Comparison of ENCODE assay signal across 8 cellular contexts in the genomic region with DNA sequence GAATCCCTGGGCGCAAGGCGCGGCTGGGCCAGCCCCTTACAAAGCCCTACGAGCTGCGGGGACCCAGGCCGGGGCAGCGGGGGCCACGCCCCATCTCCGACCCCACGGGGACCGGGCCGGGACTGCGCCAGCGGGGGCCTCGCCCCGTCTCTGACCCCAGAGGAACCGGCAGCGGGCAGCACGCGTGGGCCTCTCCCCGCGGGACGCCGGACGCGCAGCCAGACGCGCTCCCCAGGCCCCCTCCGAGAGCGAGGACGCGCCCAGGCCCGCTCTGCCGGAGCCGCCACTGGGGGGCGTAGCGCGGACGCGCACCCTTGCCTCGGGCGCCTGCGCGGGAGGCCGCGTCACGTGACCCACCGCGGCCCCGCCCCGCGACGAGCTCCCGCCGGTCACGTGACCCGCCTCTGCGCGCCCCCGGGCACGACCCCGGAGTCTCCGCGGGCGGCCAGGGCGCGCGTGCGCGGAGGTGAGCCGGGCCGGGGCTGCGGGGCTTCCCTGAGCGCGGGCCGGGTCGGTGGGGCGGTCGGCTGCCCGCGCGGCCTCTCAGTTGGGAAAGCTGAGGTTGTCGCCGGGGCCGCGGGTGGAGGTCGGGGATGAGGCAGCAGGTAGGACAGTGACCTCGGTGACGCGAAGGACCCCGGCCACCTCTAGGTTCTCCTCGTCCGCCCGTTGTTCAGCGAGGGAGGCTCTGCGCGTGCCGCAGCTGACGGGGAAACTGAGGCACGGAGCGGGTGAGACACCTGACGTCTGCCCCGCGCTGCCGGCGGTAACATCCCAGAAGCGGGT. TPM values are rescaled to one million over a fixed set of nuclear protein-coding genes. Genes with fewer than 3 reads are reported as not detected.
A peak's percentile ranks its signal among the peaks of the same experiment; 100 is the strongest.
DNase-seq lines count a peak whose midpoint lies in the region; ATAC-seq and TF ChIP-seq lines count a peak whose summit lies in the region.

Gene GAA, plus strand, starts transcription at position 422 of the 786 bp plus-strand sequence. CDS start 3,006 bp downstream, outside the sequence.

- TF ChIP-seq CTCF in omental fat pad (IDR thresholded peaks at IDR 0.05): peak in 1 of 3 donors; percentile 87

- H3K4me3 ChIP-seq in SK-N-MC: peak within 1 kb of the TSS; percentile 97

- H3K9me3 Mint-ChIP-seq in activated naive CD4-positive, alpha-beta T cell treated with anti-CD3 and anti-CD28 coated beads, Interleukin-2, amount 10 ng/mL, durations not matched to agents 7 days and 5 days: no peaks in the 10 kb centered on the region

- H3K36me3 Mint-ChIP-seq in activated naive CD4-positive, alpha-beta T cell treated with anti-CD3 and anti-CD28 coated beads, Interleukin-2, amount 10 ng/mL, durations not matched to agents 7 days and 5 days: no peaks in the 10 kb centered on the region

- peak; percentile 61 for ATAC-seq in GM21825 (IDR thresholded peaks at IDR 0.05; ENCODE audit: unreplicated experiment)
- peak; percentile 94 for ATAC-seq in omental fat pad (ENCODE audit: low FRiP score)

- H3K9me3 ChIP-seq in SK-N-MC (ENCODE audit: low read depth, low read length): no peaks in the 10 kb centered on the region

- peak within 1 kb of the TSS; percentile 91 for H3K4me3 Mint-ChIP-seq in activated naive CD4-positive, alpha-beta T cell treated with anti-CD3 and anti-CD28 coated beads, Interleukin-2, amount 10 ng/mL, durations not matched to agents 7 days and 5 days

- H3K27me3 Mint-ChIP-seq in activated naive CD4-positive, alpha-beta T cell treated with anti-CD3 and anti-CD28 coated beads, Interleukin-2, amount 10 ng/mL, durations not matched to agents 7 days and 5 days: peaks cover 31% of the 10 kb centered on the region

- H3K27ac ChIP-seq in SK-N-MC (no peak within 1 kb of the TSS), temporal lobe (ENCODE audit: low read depth, low read length) (peak within 1 kb of the TSS; percentile 92)

- H3K9ac ChIP-seq in SK-N-MC (ENCODE audit: insufficient read length): peak within 1 kb of the TSS; percentile 89

- H3K4me1 Mint-ChIP-seq in activated naive CD4-positive, alpha-beta T cell treated with anti-CD3 and anti-CD28 coated beads, Interleukin-2, amount 10 ng/mL, durations not matched to agents 7 days and 5 days: peaks cover 27% of the 10 kb centered on the region

- DNase-seq in Daoy (ENCODE audit: low read depth): peak; percentile 86
- DNase-seq in M059J (ENCODE audit: low read depth): peak; percentile 65
- DNase-seq in SK-N-MC (ENCODE audit: low read depth, low spot score): peak; percentile 22
- DNase-seq in activated naive CD4-positive, alpha-beta T cell treated with anti-CD3 and anti-CD28 coated beads, Interleukin-2, amount 10 ng/mL, durations not matched to agents 7 days and 5 days: peak; percentile 90
- DNase-seq in globus pallidus (ENCODE audit: low spot score): peak; percentile 79
- DNase-seq in omental fat pad (ENCODE audit: low spot score): peak; percentile 57

- CTCF ChIA-PET in activated naive CD4-positive, alpha-beta T cell treated with anti-CD3 and anti-CD28 coated beads, Interleukin-2, amount 10 ng/mL, durations not matched to agents 7 days and 5 days (lab: Charles Lee): interaction anchor here (0.6 to 2.3 kb wide), 21 partner anchors 9 to 327 kb away, joined by 3 to 8 read pairs (median 4); partner anchors contain the start of gene RNF213

- peak within 1 kb of the TSS; percentile 84 for H3K27ac Mint-ChIP-seq in activated naive CD4-positive, alpha-beta T cell treated with anti-CD3 and anti-CD28 coated beads, Interleukin-2, amount 10 ng/mL, durations not matched to agents 7 days and 5 days

- H3K36me3 ChIP-seq in SK-N-MC (ENCODE audit: insufficient read depth, low read length): no peaks in the 10 kb centered on the region

RNA-seq across cellular contexts. Expression of gene GAA, which starts in this region (rescaled TPM):
- 1.5 and 3.1 TPM in 2 replicates for total RNA-seq in Daoy (2014; rRNA removed; shearing (Covaris generic))
- total RNA-seq in M059J (2014; rRNA removed; shearing (Covaris generic)): 5.6 and 11.2 TPM in 2 replicates
- total RNA-seq in omental fat pad (10 to 100 TPM; 52.8 to 83.0 (median 64.8) TPM), temporal lobe (6.4 TPM)

Comparison
In these comparisons a context has a peak if more than half of its experiments do, and no peak if none do; other contexts are left out.
1. DNase-seq: peak in every context shown above with its lines; median percentile 90 in activated naive CD4-positive, alpha-beta T cell treated with anti-CD3 and anti-CD28 coated beads, Interleukin-2, amount 10 ng/mL, durations not matched to agents 7 days and 5 days; 86 in Daoy; 79 in globus pallidus; 65 in M059J; 57 in omental fat pad; 22 in SK-N-MC.